31 cellular contexts compared by ENCODE assay signal in the genomic region with DNA sequence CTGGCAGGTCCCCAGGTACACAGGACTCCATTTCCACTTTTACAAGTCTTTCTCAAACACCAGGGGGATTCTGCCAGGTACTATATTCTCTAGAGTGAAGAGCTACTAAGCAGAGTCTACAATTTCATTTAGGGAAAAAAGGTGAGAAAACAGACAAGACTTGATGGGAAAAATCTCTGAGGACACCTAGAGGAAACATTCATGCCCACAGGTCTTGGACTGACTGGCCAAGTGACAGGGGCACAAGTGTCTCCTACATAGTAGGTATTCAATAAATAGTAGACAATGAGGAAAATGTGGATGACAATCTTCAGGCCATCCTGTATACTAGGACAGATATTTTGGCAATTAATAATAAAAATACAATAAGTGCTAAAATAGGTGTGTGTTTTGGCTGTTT.
A peak's percentile ranks its signal among the peaks of the same experiment; 100 is the strongest.
DNase-seq lines count a peak whose midpoint lies in the region; ATAC-seq and TF ChIP-seq lines count a peak whose summit lies in the region.
"Had no signal": no experiment of that assay in that cellular context is flagged by ENCODE, and none has a peak within 500 bp of the region (broad histone marks: within the 10 kb centered on the region; RNA-seq: fewer than 3 reads in every experiment).

No MANE protein-coding gene starts in this region.

- no peak overlapping the region for H3K27ac Mint-ChIP-seq in activated T-cell treated with anti-CD3 and anti-CD28 coated beads, Interleukin-2, amount 50 U/mL, for 72 hours
- H3K27ac Mint-ChIP-seq: activated B cell treated with CpG ODN at 0.5 μM for 24 hours; activated CD4-positive, alpha-beta memory T cell treated with anti-CD3 and anti-CD28 coated beads for 36 hours; activated naive CD4-positive, alpha-beta T cell treated with anti-CD3 and anti-CD28 coated beads for 36 hours; B cell; natural killer cell; T-cell; type B pancreatic cell had no signal

- no peaks in the 10 kb centered on the region for H3K4me1 Mint-ChIP-seq in activated T-cell treated with anti-CD3 and anti-CD28 coated beads, Interleukin-2, amount 50 U/mL, for 72 hours (ENCODE audit: low read depth)
- H3K4me1 Mint-ChIP-seq: activated B cell treated with CpG ODN at 0.5 μM for 24 hours, B cell, natural killer cell, T-cell had no signal

- H3K27ac ChIP-seq in WERI-Rb-1 (no peak overlapping the region), SJCRH30 (no peak overlapping the region)
- H3K27ac ChIP-seq: esophagus squamous epithelium, skin epidermis had no signal

- peaks cover 35% of the 10 kb centered on the region for H3K27me3 Mint-ChIP-seq in activated T-cell treated with anti-CD3 and anti-CD28 coated beads, Interleukin-2, amount 50 U/mL, for 72 hours (ENCODE audit: low read depth)

- ATAC-seq in HG02970 (IDR thresholded peaks at IDR 0.05; ENCODE audit: low FRiP score, unreplicated experiment) (no peak), GM21360 (IDR thresholded peaks at IDR 0.05; ENCODE audit: unreplicated experiment) (no peak)
- no peak for ATAC-seq in activated T-cell treated with anti-CD3 and anti-CD28 coated beads, Interleukin-2, amount 50 U/mL, for 72 hours (replicated peaks in 1 of 2)
- ATAC-seq: HepG2, mucosa of descending colon, natural killer cell, T-cell had no signal

- H3K9me3 ChIP-seq in WERI-Rb-1 (ENCODE audit: severe bottlenecking) (no peaks in the 10 kb centered on the region), SJCRH30 (replicated peaks) (no peaks in the 10 kb centered on the region)
- H3K9me3 ChIP-seq: esophagus squamous epithelium, HAP-1, mucosa of descending colon had no signal

- no peaks in the 10 kb centered on the region for H3K36me3 ChIP-seq in WERI-Rb-1
- H3K36me3 ChIP-seq in SJCRH30, result no peaks in the 10 kb centered on the region
- H3K36me3 ChIP-seq: esophagus squamous epithelium, HAP-1 had no signal

- no peaks in the 10 kb centered on the region for H3K9me3 Mint-ChIP-seq in activated T-cell treated with anti-CD3 and anti-CD28 coated beads, Interleukin-2, amount 50 U/mL, for 72 hours
- H3K9me3 Mint-ChIP-seq: activated B cell treated with CpG ODN at 0.5 μM for 24 hours; activated CD4-positive, alpha-beta memory T cell treated with anti-CD3 and anti-CD28 coated beads for 36 hours; activated naive CD4-positive, alpha-beta T cell treated with anti-CD3 and anti-CD28 coated beads for 36 hours; natural killer cell; T-cell; type B pancreatic cell had no signal

- H3K4me3 Mint-ChIP-seq in activated T-cell treated with anti-CD3 and anti-CD28 coated beads, Interleukin-2, amount 50 U/mL, for 72 hours, result no peak overlapping the region
- H3K4me3 Mint-ChIP-seq: activated B cell treated with CpG ODN at 0.5 μM for 24 hours; activated CD4-positive, alpha-beta memory T cell treated with anti-CD3 and anti-CD28 coated beads for 36 hours; activated naive CD4-positive, alpha-beta T cell treated with anti-CD3 and anti-CD28 coated beads for 36 hours; B cell; natural killer cell; T-cell; type B pancreatic cell had no signal

- no peaks in the 10 kb centered on the region for H3K27me3 ChIP-seq in WERI-Rb-1 (ENCODE audit: insufficient read depth, low read depth, severe bottlenecking)
- no peaks in the 10 kb centered on the region for H3K27me3 ChIP-seq in SJCRH30

- no peaks in the 10 kb centered on the region for H3K4me1 ChIP-seq in SJCRH30
- H3K4me1 ChIP-seq: esophagus squamous epithelium, HAP-1 had no signal

- TF ChIP-seq CTCF in GM12872 (IDR thresholded peaks at IDR 0.05; ENCODE audit: insufficient read depth, low read depth, low read length) (0 out of 3 replicates have a peak, but pooled peaks have one; percentile 3), WERI-Rb-1 (IDR thresholded peaks at IDR 0.05; ENCODE audit: low read depth, low read length) (0 out of 2 replicates have a peak, but pooled peaks have one; percentile 19)

- H3K4me3 ChIP-seq in WERI-Rb-1 (ENCODE audit: low read depth, low read length) (no peak overlapping the region), SJCRH30 (no peak overlapping the region)
- H3K4me3 ChIP-seq: esophagus squamous epithelium, HAP-1, lung, mucosa of descending colon, skin epidermis had no signal

- peak; percentile 12 for DNase-seq in HT-29 (ENCODE audit: low spot score)
- no peak for DNase-seq in WERI-Rb-1
- peak; percentile 43 for DNase-seq in left kidney (ENCODE audit: low read depth, low spot score)
- no peak for DNase-seq in SJCRH30
- no peak for DNase-seq in activated T-cell treated with anti-CD3 and anti-CD28 coated beads, Interleukin-2, amount 50 U/mL, for 72 hours
- DNase-seq: ACHN; activated B cell treated with CpG ODN at 0.5 μM for 24 hours; activated CD4-positive, alpha-beta memory T cell treated with anti-CD3 and anti-CD28 coated beads for 36 hours; activated naive CD4-positive, alpha-beta T cell treated with anti-CD3 and anti-CD28 coated beads for 36 hours; central memory CD4-positive, alpha-beta T cell; dermis blood vessel endothelial cell; DMS153; esophagus squamous epithelium; foreskin melanocyte; kidney glomerular epithelial cell; mucosa of descending colon; natural killer cell; NCI-H1417; NCI-H2029 treated with DMSO at 0.1 percent for 48 hours; NCI-H226; stimulated activated naive CD4-positive, alpha-beta T cell; T-cell had no signal

- no peaks in the 10 kb centered on the region for H3K36me3 Mint-ChIP-seq in activated T-cell treated with anti-CD3 and anti-CD28 coated beads, Interleukin-2, amount 50 U/mL, for 72 hours (ENCODE audit: insufficient read depth in 2 of 2)
- H3K36me3 Mint-ChIP-seq: activated CD4-positive, alpha-beta memory T cell treated with anti-CD3 and anti-CD28 coated beads for 36 hours; natural killer cell; T-cell; type B pancreatic cell had no signal

Comparison
In these comparisons a context has a peak if more than half of its experiments do, and no peak if none do; other contexts are left out.
1. DNase-seq: peak in HT-29 (single experiment) and left kidney (single experiment); none in WERI-Rb-1 (single experiment), SJCRH30 (0 of 2) and activated T-cell treated with anti-CD3 and anti-CD28 coated beads, Interleukin-2, amount 50 U/mL, for 72 hours (0 of 2).